Comparison of ENCODE assay signal across 9 cellular contexts in genomic region chr3:23830869-23831484, GRCh38. TPM values are rescaled to one million over a fixed set of nuclear protein-coding genes. Genes with fewer than 3 reads are reported as not detected.
DNase-seq lines count a peak whose midpoint lies in the region; ATAC-seq, FAIRE-seq and TF ChIP-seq lines count a peak whose summit lies in the region.
"Had no signal": no experiment of that assay in that cellular context is flagged by ENCODE, and none has a peak within 500 bp of the region (broad histone marks: within the 10 kb centered on the region; RNA-seq: fewer than 3 reads in every experiment).

No MANE protein-coding gene starts in this region.

- TF ChIP-seq CTCF in foreskin keratinocyte (conservative IDR thresholded peaks at IDR 0.05) (no peak), sigmoid colon (IDR thresholded peaks at IDR 0.05) (no peak)

- H3K4me2 ChIP-seq in Karpas-422 (ENCODE audit: low read depth, low read length, poor library complexity, severe bottlenecking): no peak overlapping the region

- H3K27ac ChIP-seq in foreskin keratinocyte: peak overlapping the region; percentile 83
- H3K27ac ChIP-seq in sigmoid colon: no peak overlapping the region
- H3K27ac ChIP-seq in Karpas-422 (ENCODE audit: low read length): no peak overlapping the region

- H3K9me3 ChIP-seq in sigmoid colon: no peaks in the 10 kb centered on the region
- H3K9me3 ChIP-seq in Karpas-422 (ENCODE audit: low read length): no peaks in the 10 kb centered on the region

- peaks cover 6% of the 10 kb centered on the region for H3K4me1 ChIP-seq in foreskin keratinocyte
- peaks cover 0 to 43% (median 17%) of the 10 kb centered on the region in 4 donors for H3K4me1 ChIP-seq in sigmoid colon
- peaks cover 79% of the 10 kb centered on the region for H3K4me1 ChIP-seq in Karpas-422 (ENCODE audit: low read length)

- H3K9me2 ChIP-seq in Karpas-422 (replicated peaks; ENCODE audit: insufficient read depth, low read length): no peaks in the 10 kb centered on the region

- no peak overlapping the region for H2AFZ ChIP-seq in Karpas-422 (ENCODE audit: low read length)

- peak; percentile 77 for ATAC-seq in GM18861 (IDR thresholded peaks at IDR 0.05; ENCODE audit: unreplicated experiment)
- ATAC-seq in GM21619 (IDR thresholded peaks at IDR 0.05; ENCODE audit: unreplicated experiment): peak; percentile 79
- ATAC-seq in HG03439 (IDR thresholded peaks at IDR 0.05; ENCODE audit: unreplicated experiment): peak; percentile 92
- peak; percentile 79 for ATAC-seq in foreskin keratinocyte

- no peak for TF ChIP-seq POLR2A in sigmoid colon (IDR thresholded peaks at IDR 0.05)

- no peak for TF ChIP-seq EP300 in sigmoid colon (IDR thresholded peaks at IDR 0.05)

- DNase-seq in foreskin keratinocyte (peak in 1 of 2 donors; percentile 55), RCC 7860 (ENCODE audit: low spot score) (no peak), sigmoid colon (no peak), Karpas-422 (no peak), 8988T (no peak)
- DNase-seq: NCI-H345 had no signal

- no peaks in the 10 kb centered on the region for H3K36me3 ChIP-seq in sigmoid colon
- peaks cover 9% of the 10 kb centered on the region; the same call in 1 of the 2 replicates for H3K36me3 ChIP-seq in Karpas-422 (ENCODE audit: insufficient read depth, low read length)

- H3K4me3 ChIP-seq in sigmoid colon (no peak overlapping the region), Karpas-422 (ENCODE audit: low read length) (no peak overlapping the region)

- intact Hi-C loops in sigmoid colon (cut with DNase I): no loop called here

- H3K9ac ChIP-seq in Karpas-422 (ENCODE audit: low read length): no peak overlapping the region

- H3K79me2 ChIP-seq in Karpas-422 (ENCODE audit: low read length): peaks cover 99% of the 10 kb centered on the region

- H3K27me3 ChIP-seq in foreskin keratinocyte: no peaks in the 10 kb centered on the region
- H3K27me3 ChIP-seq in sigmoid colon: no peaks in the 10 kb centered on the region
- H3K27me3 ChIP-seq in Karpas-422 (ENCODE audit: low read length): no peaks in the 10 kb centered on the region

- no peak for FAIRE-seq in RCC 7860 (lab: Jason Lieb, UNC)

- 80 to 86% methylated on average over 5 of the region's 5 CpGs for WGBS in sigmoid colon, 2 donors

- H4K20me1 ChIP-seq in Karpas-422 (ENCODE audit: insufficient read depth, low read depth, low read length): peaks cover 7% of the 10 kb centered on the region

RNA-seq across cellular contexts. Expression of gene UBE2E1, which starts 25.2 kb away (rescaled TPM):
- total RNA-seq in foreskin keratinocyte (91.8 and 97.3 TPM in 2 replicates), sigmoid colon (100 to 1,000 TPM in 2 of 4 donors, 10 to 100 TPM in 2; 61.4 to 145 (median 104) TPM)
- polyA plus RNA-seq in foreskin keratinocyte (88.1 and 93.4 TPM in 2 replicates), sigmoid colon (100 to 1,000 TPM in 1 of 3 donors, 10 to 100 TPM in 2; 78.7 to 108 (median 95.3) TPM)
- 104 and 200 TPM in 2 replicates for total RNA-seq in Karpas-422 (2014; rRNA removed; shearing (Covaris generic); ENCODE audit: low replicate concordance)
